ENCODE assay signal across 17 cellular contexts in the genomic region with DNA sequence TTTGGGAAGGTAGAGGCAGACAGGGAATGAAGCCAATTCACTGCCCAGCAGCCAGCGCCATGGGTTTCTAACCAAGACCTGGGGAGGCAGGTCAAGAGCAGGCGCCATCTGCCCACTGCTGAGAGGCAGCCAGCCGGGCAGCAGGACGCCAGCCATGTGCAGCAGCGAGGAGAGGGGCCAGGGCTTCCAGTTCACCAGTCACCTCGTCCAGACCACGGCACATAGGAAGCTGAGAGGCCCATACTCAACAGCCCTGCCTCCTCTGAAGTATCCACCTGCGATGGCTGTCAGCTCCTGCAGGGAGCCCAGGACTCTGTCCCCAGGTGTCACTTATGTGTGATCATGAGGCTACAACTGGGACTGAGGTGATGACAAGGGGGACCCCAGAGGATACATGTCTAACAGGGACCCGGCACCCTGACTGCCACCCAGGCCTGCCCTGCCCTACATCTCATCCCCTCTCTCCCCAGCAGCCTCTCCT. TPM values are rescaled to one million over a fixed set of nuclear protein-coding genes. Genes with fewer than 3 reads are reported as not detected.
DNase-seq lines count a peak whose midpoint lies in the region; ATAC-seq and TF ChIP-seq lines count a peak whose summit lies in the region.
"Had no signal": no experiment of that assay in that cellular context is flagged by ENCODE, and none has a peak within 500 bp of the region (broad histone marks: within the 10 kb centered on the region; RNA-seq: fewer than 3 reads in every experiment).

No MANE protein-coding gene starts in this region.

- H3K4me3 Mint-ChIP-seq in type B pancreatic cell, result no peak overlapping the region

- H3K27me3 Mint-ChIP-seq in type B pancreatic cell, result no peaks in the 10 kb centered on the region

- H3K27ac Mint-ChIP-seq in type B pancreatic cell, result no peak overlapping the region

- no peaks in the 10 kb centered on the region for H3K9me3 Mint-ChIP-seq in type B pancreatic cell

- H3K36me3 Mint-ChIP-seq in type B pancreatic cell, result peaks cover 11% of the 10 kb centered on the region

- ATAC-seq in omental fat pad (ENCODE audit: low FRiP score) (peak; percentile 42), GM19452 (IDR thresholded peaks at IDR 0.05; ENCODE audit: unreplicated experiment) (no peak)
- ATAC-seq: K562 had no signal

- TF ChIP-seq CTCF in omental fat pad (IDR thresholded peaks at IDR 0.05), result no peak
- no peak for TF ChIP-seq CTCF in type B pancreatic cell (conservative IDR thresholded peaks at IDR 0.05)

- DNase-seq in NCI-H524 (lab: John Stamatoyannopoulos, UW), result peak; percentile 35 to 58
- no peak for DNase-seq in NCI-H524 treated with DMSO at 0.1 percent for 48 hours (lab: John Stamatoyannopoulos, UW)
- DNase-seq in cerebellum (ENCODE audit: low spot score), result peak; percentile 74
- DNase-seq in omental fat pad (ENCODE audit: low spot score), result no peak
- peak; percentile 48 for DNase-seq in type B pancreatic cell (ENCODE audit: extremely low spot score, unreplicated experiment)
- no peak for DNase-seq in NCI-H1092 treated with DMSO at 0.1 percent for 48 hours (lab: John Stamatoyannopoulos, UW)
- DNase-seq in stimulated activated naive CD4-positive, alpha-beta T cell (lab: John Stamatoyannopoulos, UW), result no peak
- DNase-seq: 8988T, GDM1, NCI-H1105 treated with DMSO at 0.1 percent for 48 hours, NCI-H1694 treated with DMSO at 0.1 percent for 48 hours, NCI-H510A, NCI-H82, OCI-M1, SHP77 treated with DMSO at 0.1 percent for 48 hours had no signal

- H3K4me1 Mint-ChIP-seq in type B pancreatic cell (ENCODE audit: unreplicated experiment), result peaks cover 4% of the 10 kb centered on the region

RNA-seq across cellular contexts. Expression of gene IPPK, which starts 30.1 kb away (rescaled TPM):
- total RNA-seq in cerebellum (11.3 TPM), omental fat pad (10 to 100 TPM in 3 of 4 donors, 1 to 10 TPM in 1; 10.0 to 26.2 (median 12.5) TPM), type B pancreatic cell (ENCODE audit: low replicate concordance) (8.1 and 11.6 TPM in 2 replicates)

Comparison
In these comparisons a context has a peak if more than half of its experiments do, and no peak if none do; other contexts are left out.
1. DNase-seq: peak in NCI-H524 (2 of 2), cerebellum (single experiment) and type B pancreatic cell (single experiment); none in NCI-H524 treated with DMSO at 0.1 percent for 48 hours (single experiment), omental fat pad (single experiment), NCI-H1092 treated with DMSO at 0.1 percent for 48 hours (single experiment) and stimulated activated naive CD4-positive, alpha-beta T cell (0 of 6).